In the genomic region with DNA sequence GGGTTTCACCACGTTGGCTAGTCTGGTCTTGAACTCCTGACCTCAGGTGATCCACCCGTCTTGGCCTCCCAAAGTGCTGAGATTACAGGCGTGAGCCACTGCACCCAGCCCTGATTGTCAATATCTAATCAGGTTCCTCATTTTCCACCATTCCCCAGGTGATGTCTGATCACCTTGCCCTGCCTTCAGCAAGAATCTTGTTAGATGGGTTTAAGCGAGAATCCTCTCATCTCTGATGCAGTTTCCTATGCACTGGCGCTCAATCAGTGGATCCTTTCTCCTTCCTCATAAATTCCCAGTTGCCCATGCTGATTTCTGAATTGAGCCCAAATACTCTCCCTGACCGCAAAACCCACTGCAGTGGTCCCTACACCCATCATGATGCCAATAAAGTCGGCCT, we compare ENCODE assay signal across 8 cellular contexts. TPM values are rescaled to one million over a fixed set of nuclear protein-coding genes. Genes with fewer than 3 reads are reported as not detected.
DNase-seq lines count a peak whose midpoint lies in the region; ATAC-seq and TF ChIP-seq lines count a peak whose summit lies in the region.

No MANE protein-coding gene starts in this region.

- H3K4me3 ChIP-seq in GM06990 (replicated peaks; ENCODE audit: low read depth, low read length) (peak overlapping the region; percentile 87), RWPE2 (ENCODE audit: severe bottlenecking) (peak overlapping the region; percentile 61), esophagus squamous epithelium (peak overlapping the region; percentile 79 to 99 (median 95)), psoas muscle (peak overlapping the region; percentile 100)

- no peak for ATAC-seq in RWPE2 (ENCODE audit: low read depth)
- ATAC-seq in psoas muscle, result no peak
- no peak for ATAC-seq in GM21423 (IDR thresholded peaks at IDR 0.05; ENCODE audit: unreplicated experiment)

- H3K27me3 ChIP-seq in GM06990 (replicated peaks; ENCODE audit: control insufficient read depth, insufficient read depth, low read length), result no peaks in the 10 kb centered on the region
- no peaks in the 10 kb centered on the region for H3K27me3 ChIP-seq in RWPE2 (ENCODE audit: insufficient read depth, poor library complexity, severe bottlenecking)
- H3K27me3 ChIP-seq in esophagus squamous epithelium, result no peaks in the 10 kb centered on the region
- H3K27me3 ChIP-seq in psoas muscle (ENCODE audit: insufficient read depth in 3 of 3, low read length in 2 of 3), result no peaks in the 10 kb centered on the region

- no peak for TF ChIP-seq CTCF in GM06990 (IDR thresholded peaks at IDR 0.05; ENCODE audit: insufficient read depth, low read length, poor library complexity, severe bottlenecking)
- no peak for TF ChIP-seq CTCF in RWPE2 (IDR thresholded peaks at IDR 0.05; ENCODE audit: poor library complexity, severe bottlenecking)
- TF ChIP-seq CTCF in esophagus squamous epithelium (IDR thresholded peaks at IDR 0.05), result no peak
- no peak for TF ChIP-seq CTCF in psoas muscle (IDR thresholded peaks at IDR 0.05)

- H3K27ac ChIP-seq in RWPE2 (ENCODE audit: poor library complexity, severe bottlenecking), result peak overlapping the region; percentile 84
- peak overlapping the region; percentile 89 to 94 (median 90) for H3K27ac ChIP-seq in esophagus squamous epithelium
- H3K27ac ChIP-seq in psoas muscle, result peak overlapping the region; percentile 86

- H3K4me1 ChIP-seq in RWPE2 (ENCODE audit: insufficient read depth, poor library complexity, severe bottlenecking) (peaks cover 14% of the 10 kb centered on the region), esophagus squamous epithelium (peaks cover 18 to 44% (median 19%) of the 10 kb centered on the region in 3 donors), psoas muscle (peaks cover 16% of the 10 kb centered on the region)

- no peaks in the 10 kb centered on the region for H3K36me3 ChIP-seq in GM06990 (ENCODE audit: control insufficient read depth, insufficient read depth, low read length)
- peaks cover 6% of the 10 kb centered on the region for H3K36me3 ChIP-seq in RWPE2 (ENCODE audit: low read depth)
- no peaks in the 10 kb centered on the region for H3K36me3 ChIP-seq in esophagus squamous epithelium
- H3K36me3 ChIP-seq in psoas muscle (ENCODE audit: insufficient read depth in 1 of 2, low read depth in 1 of 2), result peaks cover 0 to 5% of the 10 kb centered on the region in 2 donors

- intact Hi-C loops in esophagus squamous epithelium (cut with DNase I) (no loop called here), psoas muscle (cut with DNase I) (loop anchor here in 1 of 2 donors (1.0 kb wide), 1 partner anchor 12 kb away; no protein-coding TSS in a partner anchor)

- no peaks in the 10 kb centered on the region for H3K9me3 ChIP-seq in RWPE2 (ENCODE audit: severe bottlenecking)
- H3K9me3 ChIP-seq in esophagus squamous epithelium, result no peaks in the 10 kb centered on the region
- no peaks in the 10 kb centered on the region for H3K9me3 ChIP-seq in psoas muscle

- no peak for DNase-seq in GM06990 (ENCODE audit: extremely low read depth, insufficient read length)
- DNase-seq in RWPE2 (ENCODE audit: low spot score), result no peak
- DNase-seq in esophagus squamous epithelium (lab: John Stamatoyannopoulos, UW), result no peak
- no peak for DNase-seq in psoas muscle
- no peak for DNase-seq in COR-L47 (lab: John Stamatoyannopoulos, UW)
- no peak for DNase-seq in UCSD-AML1 (lab: John Stamatoyannopoulos, UW; ENCODE audit: unreplicated experiment)
- DNase-seq in NCI-H2081 (lab: John Stamatoyannopoulos, UW), result no peak

- WGBS in esophagus squamous epithelium, 2 donors, result 38 to 40% methylated on average over 7 of the region's 7 CpGs
- WGBS in psoas muscle, 3 donors, result 43 to 51% (median 47%) methylated on average over 7 of the region's 7 CpGs

- no peak for TF ChIP-seq POLR2A in esophagus squamous epithelium (IDR thresholded peaks at IDR 0.05)

RNA-seq across cellular contexts. Expression of gene ZC3H7B, which starts 0.7 kb away (rescaled TPM):
- total RNA-seq in esophagus squamous epithelium (10 to 100 TPM; 18.7 to 36.8 (median 20.9) TPM), psoas muscle (10 to 100 TPM; 32.0 to 34.1 (median 33.1) TPM)
- 10 to 100 TPM; 12.0 to 31.0 (median 17.8) TPM for polyA plus RNA-seq in psoas muscle

RNA-seq across cellular contexts. Expression of gene RANGAP1, which starts 14.7 kb away (rescaled TPM):
- total RNA-seq in esophagus squamous epithelium, result 10 to 100 TPM; 80.1 to 98.5 (median 84.5) TPM
- total RNA-seq in psoas muscle, result 10 to 100 TPM; 31.9 to 48.8 (median 40.8) TPM
- 10 to 100 TPM; 26.2 to 51.8 (median 51.3) TPM for polyA plus RNA-seq in psoas muscle

RNA-seq across cellular contexts. Expression of gene CHADL, which starts 59.9 kb away (rescaled TPM):
- total RNA-seq in esophagus squamous epithelium (1 to 10 TPM; 2.0 to 4.5 (median 3.2) TPM), psoas muscle (1 to 10 TPM in 2 of 4 donors, under 1 TPM in 2; 0.32 to 2.0 (median 1.2) TPM)
- 1 to 10 TPM in 1 of 3 donors, under 1 TPM in 2; 0.42 to 1.9 (median 0.62) TPM for polyA plus RNA-seq in psoas muscle
